Comparison of ENCODE assay signal across 1 cellular context in genomic region chr12:4604684-4605193, GRCh38.
A peak's percentile ranks its signal among the peaks of the same experiment; 100 is the strongest.
TF ChIP-seq lines count a peak whose summit lies in the region.

No MANE protein-coding gene starts in this region.

TF ChIP-seq in K562, 482 proteins besides CTCF, POLR2A, EP300 and RAD21 (continued from another document):
- TF ChIP-seq PREB (CRISPR knock-in tag; IDR thresholded peaks at IDR 0.05) (no peak), ZNF431 (CRISPR knock-in tag; IDR thresholded peaks at IDR 0.05) (no peak), FOXK1 (CRISPR knock-in tag; IDR thresholded peaks at IDR 0.05; ENCODE audit: borderline replicate concordance) (no peak), HDAC1 (IDR thresholded peaks at IDR 0.05) (peak in 1 of 2 experiments; percentile 59; a peak in 1 of 4 replicates), CEBPZ (IDR thresholded peaks at IDR 0.05; ENCODE audit: borderline replicate concordance, low read depth, low read length) (no peak), POLR3G (IDR thresholded peaks at IDR 0.05; ENCODE audit: extremely low read depth, insufficient read length, insufficient replicate concordance) (no peak), MNT (conservative IDR thresholded peaks at IDR 0.05) (peak; percentile 23 to 67; a peak in 2 of 4 replicates), ATF7 (IDR thresholded peaks at IDR 0.05) (0 out of 2 replicates have a peak, but pooled peaks have one; percentile 55), CTBP1 (IDR thresholded peaks at IDR 0.05; ENCODE audit: borderline replicate concordance) (peak; percentile 43; the same call in 1 of the 2 replicates), ZNF395 (CRISPR knock-in tag; IDR thresholded peaks at IDR 0.05) (no peak), JUND (IDR thresholded peaks at IDR 0.05; ENCODE audit: borderline replicate concordance, low read depth, low read length) (0 out of 2 replicates have a peak, but pooled peaks have one; percentile 9), JUND (tag; IDR thresholded peaks at IDR 0.05; ENCODE audit: borderline replicate concordance, low read depth, low read length) (no peak), FOS (IDR thresholded peaks at IDR 0.05; ENCODE audit: extremely low read depth, insufficient read length) (no peak), SMC3 (conservative IDR thresholded peaks at IDR 0.05; ENCODE audit: insufficient read depth, low read depth, low read length) (0 out of 2 replicates have a peak, but pooled peaks have one; percentile 20), SREBF2 (CRISPR knock-in tag; IDR thresholded peaks at IDR 0.05) (no peak), ZNF696 (CRISPR knock-in tag; conservative IDR thresholded peaks at IDR 0.05) (no peak), RBM25 (IDR thresholded peaks at IDR 0.05; ENCODE audit: low read depth, low read length, severe bottlenecking) (no peak), MLLT1 (IDR thresholded peaks at IDR 0.05) (no peak), ZNF143 (CRISPR knock-in tag; IDR thresholded peaks at IDR 0.05) (no peak), SPI1 (IDR thresholded peaks at IDR 0.05; ENCODE audit: borderline replicate concordance, low read depth, low read length) (peak; percentile 68), KAT7 (CRISPR knock-in tag; IDR thresholded peaks at IDR 0.05; ENCODE audit: borderline replicate concordance) (no peak), TGIF2 (CRISPR knock-in tag; IDR thresholded peaks at IDR 0.05) (no peak), HDAC8 (tag; IDR thresholded peaks at IDR 0.05) (no peak), MGA (IDR thresholded peaks at IDR 0.05) (peak; percentile 58), IFI16 (CRISPR knock-in tag; IDR thresholded peaks at IDR 0.05) (no peak), SIN3A (IDR thresholded peaks at IDR 0.05; ENCODE audit: borderline replicate concordance in 2 of 2, control insufficient read depth in 1 of 2, low read depth in 2 of 2, low read length in 2 of 2) (no peak), BRD9 (IDR thresholded peaks at IDR 0.05; ENCODE audit: low read depth, partially characterized antibody) (peak; percentile 48), ARID3A (IDR thresholded peaks at IDR 0.05; ENCODE audit: borderline replicate concordance, low read depth, low read length) (no peak), HLTF (IDR thresholded peaks at IDR 0.05) (0 out of 2 replicates have a peak, but pooled peaks have one; percentile 36)
TF ChIP-seq in K562: peak in this region for 39.
